ENCODE assay signal across 18 cellular contexts in genomic region chr18:9263264-9263663, GRCh38.
A peak's percentile ranks its signal among the peaks of the same experiment; 100 is the strongest.
DNase-seq lines count a peak whose midpoint lies in the region; ATAC-seq and TF ChIP-seq lines count a peak whose summit lies in the region.
"Had no signal": no experiment of that assay in that cellular context is flagged by ENCODE, and none has a peak within 500 bp of the region (broad histone marks: within the 10 kb centered on the region; RNA-seq: fewer than 3 reads in every experiment).

No MANE protein-coding gene starts in this region.

- H3K36me3 ChIP-seq in neutrophil = peaks cover 14% of the 10 kb centered on the region

- H3K4me1 ChIP-seq in neutrophil (ENCODE audit: control insufficient read depth in 1 of 2, insufficient read depth in 1 of 2, low read depth in 1 of 2, low read length in 1 of 2) = peaks cover 11 to 30% of the 10 kb centered on the region in 2 experiments

- H3K27me3 Mint-ChIP-seq in T-helper 2 cell treated with Interferon-gamma antibody and Interleukin-4, amounts not matched to agents 5 μg/mL and 100 μg/mL, for 36 hours (ENCODE audit: low read depth) = no peaks in the 10 kb centered on the region
- H3K27me3 Mint-ChIP-seq in activated T-cell treated with anti-CD3 and anti-CD28 coated beads, Interleukin-2, amount 50 U/mL, for 72 hours (ENCODE audit: low read depth) = no peaks in the 10 kb centered on the region
- H3K27me3 Mint-ChIP-seq: CD4-positive, alpha-beta memory T cell had no signal

- peak overlapping the region; percentile 5 for H3K27ac ChIP-seq in neutrophil
- H3K27ac ChIP-seq: BLaER1, HL-60 had no signal

- no peak for ATAC-seq in activated T-cell treated with anti-CD3 and anti-CD28 coated beads, Interleukin-2, amount 50 U/mL, for 72 hours (replicated peaks in 1 of 2)
- ATAC-seq: GM23338 had no signal

- no peaks in the 10 kb centered on the region for H3K9me3 ChIP-seq in neutrophil

- TF ChIP-seq CTCF in epithelial cell of esophagus (IDR thresholded peaks at IDR 0.05; ENCODE audit: insufficient read depth, low read depth, low read length, missing control alignments) (no peak), neutrophil (IDR thresholded peaks at IDR 0.05) (no peak)

- H3K4me3 Mint-ChIP-seq in T-helper 2 cell treated with Interferon-gamma antibody and Interleukin-4, amounts not matched to agents 5 μg/mL and 100 μg/mL, for 36 hours = no peak overlapping the region
- H3K4me3 Mint-ChIP-seq in activated T-cell treated with anti-CD3 and anti-CD28 coated beads, Interleukin-2, amount 50 U/mL, for 72 hours = no peak overlapping the region
- H3K4me3 Mint-ChIP-seq: CD14-positive monocyte; CD4-positive, alpha-beta memory T cell; GM23338 had no signal

- H3K9me3 Mint-ChIP-seq in T-helper 2 cell treated with Interferon-gamma antibody and Interleukin-4, amounts not matched to agents 5 μg/mL and 100 μg/mL, for 36 hours = peaks cover 17% of the 10 kb centered on the region
- peaks cover 6 to 8% of the 10 kb centered on the region in 2 donors for H3K9me3 Mint-ChIP-seq in activated T-cell treated with anti-CD3 and anti-CD28 coated beads, Interleukin-2, amount 50 U/mL, for 72 hours

- peak overlapping the region; percentile 45 for H3K27ac Mint-ChIP-seq in T-helper 2 cell treated with Interferon-gamma antibody and Interleukin-4, amounts not matched to agents 5 μg/mL and 100 μg/mL, for 36 hours
- H3K27ac Mint-ChIP-seq in activated T-cell treated with anti-CD3 and anti-CD28 coated beads, Interleukin-2, amount 50 U/mL, for 72 hours = peak overlapping the region; percentile 25
- H3K27ac Mint-ChIP-seq: CD14-positive monocyte, GM23338 had no signal

- peaks cover 69% of the 10 kb centered on the region for H3K36me3 Mint-ChIP-seq in T-helper 2 cell treated with Interferon-gamma antibody and Interleukin-4, amounts not matched to agents 5 μg/mL and 100 μg/mL, for 36 hours (ENCODE audit: low read depth)
- H3K36me3 Mint-ChIP-seq in activated T-cell treated with anti-CD3 and anti-CD28 coated beads, Interleukin-2, amount 50 U/mL, for 72 hours (ENCODE audit: insufficient read depth in 2 of 2) = peaks cover 25 to 38% of the 10 kb centered on the region in 2 donors

- no peaks in the 10 kb centered on the region for H3K27me3 ChIP-seq in neutrophil
- H3K27me3 ChIP-seq: BLaER1 had no signal

- no peaks in the 10 kb centered on the region for H3K4me1 Mint-ChIP-seq in T-helper 2 cell treated with Interferon-gamma antibody and Interleukin-4, amounts not matched to agents 5 μg/mL and 100 μg/mL, for 36 hours (ENCODE audit: low read depth)
- peaks cover 11% of the 10 kb centered on the region for H3K4me1 Mint-ChIP-seq in activated T-cell treated with anti-CD3 and anti-CD28 coated beads, Interleukin-2, amount 50 U/mL, for 72 hours (ENCODE audit: low read depth)
- H3K4me1 Mint-ChIP-seq: CD14-positive monocyte had no signal

- DNase-seq in T-helper 2 cell treated with Interferon-gamma antibody and Interleukin-4, amounts not matched to agents 5 μg/mL and 100 μg/mL, for 36 hours (ENCODE audit: low spot score) = no peak
- no peak for DNase-seq in T-helper 2 cell
- DNase-seq in activated T-cell treated with anti-CD3 and anti-CD28 coated beads, Interleukin-2, amount 50 U/mL, for 72 hours = no peak
- no peak for DNase-seq in activated T-cell treated with anti-CD3 and anti-CD28 coated beads, Interleukin-2, amount 50 U/mL, for 1 hour
- peak; percentile 42 for DNase-seq in epithelial cell of esophagus (ENCODE audit: low read depth)
- DNase-seq in NCI-H2029 treated with DMSO at 0.1 percent for 48 hours (lab: John Stamatoyannopoulos, UW) = no peak
- DNase-seq in pons (ENCODE audit: low spot score) = no peak
- DNase-seq: 8988T; CD4-positive, alpha-beta memory T cell; DMS153; DMS79; GDM1; HCEC 1CT had no signal

- H3K4me3 ChIP-seq in epithelial cell of esophagus (ENCODE audit: low read length) (no peak overlapping the region), neutrophil (ENCODE audit: low read depth in 1 of 2, low read length in 1 of 2) (no peak overlapping the region)
- H3K4me3 ChIP-seq: BLaER1, GM23338 had no signal
